Comparison of ENCODE assay signal across 21 cellular contexts in genomic region chr4:139501531-139502311, GRCh38.
"Had no signal": no experiment of that assay in that cellular context is flagged by ENCODE, and none has a peak within 500 bp of the region (broad histone marks: within the 10 kb centered on the region; RNA-seq: fewer than 3 reads in every experiment).

No MANE protein-coding gene starts in this region.

- DNase-seq: activated CD4-positive, alpha-beta T cell treated with anti-CD3 and anti-CD28 coated beads for 1 hour; activated CD4-positive, alpha-beta T cell treated with anti-CD3 and anti-CD28 coated beads, Interleukin-2, amount 50 U/mL, for 1 hour; activated CD8-positive, alpha-beta T cell treated with anti-CD3 and anti-CD28 coated beads, Interleukin-2, amount 10 ng/mL, durations not matched to agents 7 days and 5 days; activated gamma-delta T cell; activated naive CD4-positive, alpha-beta T cell treated with anti-CD3 and anti-CD28 coated beads, Interleukin-2, amount 50 U/mL, for 16 hours; activated naive CD8-positive, alpha-beta T cell treated with anti-CD3 and anti-CD28 coated beads, Interleukin-2, amount 50 U/mL, for 24 hours; anterior cingulate cortex; body of pancreas; foreskin keratinocyte; glutamatergic neuron; hippocampal formation; occipital lobe; posterior cingulate gyrus; stimulated activated CD4-positive, alpha-beta T cell treated with anti-CD3 and anti-CD28 coated beads, Interleukin-2, amount 100 ng/mL, for 48 hours; stimulated activated CD8-positive, alpha-beta memory T cell treated with anti-CD3 and anti-CD28 coated beads, Interleukin-4, amount 100 ng/mL, for 48 hours; stimulated activated naive B cell treated with anti-CD40 and anti-IgM and Interleukin-4, amounts not matched to agents 10 μg/mL and 1 μg/mL and 100 μg/mL, for 72 hours; T-helper 9 cell; testis had no signal

- H3K4me3 ChIP-seq: body of pancreas, cardiac muscle cell, testis, vagina had no signal

- ATAC-seq: activated CD8-positive, alpha-beta T cell treated with anti-CD3 and anti-CD28 coated beads, Interleukin-2, amount 10 ng/mL, durations not matched to agents 7 days and 5 days; activated naive CD8-positive, alpha-beta T cell treated with anti-CD3 and anti-CD28 coated beads, Interleukin-2, amount 50 U/mL, for 24 hours; body of pancreas; foreskin keratinocyte; natural killer cell treated with Interleukin-12 subunit alpha and Interleukin-12 subunit beta and Interleukin-15 and Interleukin-18, amount 100 ng/mL, for 72 hours; stimulated activated naive B cell treated with anti-CD40 and anti-IgM and Interleukin-4, amounts not matched to agents 10 μg/mL and 1 μg/mL and 100 μg/mL, for 72 hours had no signal
